ENCODE assay signal across 11 cellular contexts in genomic region chr18:61277808-61278207, GRCh38. TPM values are rescaled to one million over a fixed set of nuclear protein-coding genes. Genes with fewer than 3 reads are reported as not detected.
"Had no signal": no experiment of that assay in that cellular context is flagged by ENCODE, and none has a peak within 500 bp of the region (broad histone marks: within the 10 kb centered on the region; RNA-seq: fewer than 3 reads in every experiment).

No MANE protein-coding gene starts in this region.

- H3K9me3 ChIP-seq: HAP-1 had no signal

- H3K9ac ChIP-seq: GM23248 had no signal

- DNase-seq: GM23248, GOT3, H7, H9, HCEC 1CT, HFFc6 had no signal

- H3K36me3 ChIP-seq: HAP-1 had no signal

- H3K27ac ChIP-seq: GM23248 had no signal

- H3K4me1 ChIP-seq: HAP-1 had no signal

- H2AFZ ChIP-seq: GM23248, GM23338 had no signal

- FAIRE-seq: H1, H54 had no signal

- ATAC-seq: GM23338, HCT116 had no signal

- H3K4me3 ChIP-seq: GM23248, GM23338, HAP-1 had no signal

- H3K4me2 ChIP-seq: GM23338 had no signal

RNA-seq across cellular contexts. Expression of gene CDH20, which starts 55.4 kb away (rescaled TPM):
- total RNA-seq: GM23248, H9, HFFc6 had no signal
- polyA plus RNA-seq: GM23248, GM23338 had no signal
